Comparison of ENCODE assay signal across 15 cellular contexts in genomic region chr22:45204241-45204640, GRCh38. TPM values are rescaled to one million over a fixed set of nuclear protein-coding genes. Genes with fewer than 3 reads are reported as not detected.
DNase-seq lines count a peak whose midpoint lies in the region; ATAC-seq and TF ChIP-seq lines count a peak whose summit lies in the region.
"Had no signal": no experiment of that assay in that cellular context is flagged by ENCODE, and none has a peak within 500 bp of the region (broad histone marks: within the 10 kb centered on the region; RNA-seq: fewer than 3 reads in every experiment).

No MANE protein-coding gene starts in this region.

- H3K9ac ChIP-seq in mesenchymal stem cell (ENCODE audit: low read length) = no peak overlapping the region
- H3K9ac ChIP-seq: BLaER1 had no signal

- H3K36me3 ChIP-seq in mesenchymal stem cell (ENCODE audit: control insufficient read depth in 1 of 2, insufficient read depth in 2 of 2, low read depth in 1 of 2, low read length in 2 of 2) = peaks cover 58% of the 10 kb centered on the region in 2 experiments
- H3K36me3 ChIP-seq in sigmoid colon = peaks cover 0 to 63% (median 43%) of the 10 kb centered on the region in 4 donors

- H3K14ac ChIP-seq in mesenchymal stem cell (ENCODE audit: low read length in 2 of 2) = no peak overlapping the region

- no peak overlapping the region for H2BK5ac ChIP-seq in mesenchymal stem cell (ENCODE audit: low read depth, low read length, poor library complexity, severe bottlenecking)

- peaks cover 11% of the 10 kb centered on the region for H3K79me1 ChIP-seq in mesenchymal stem cell (replicated peaks; ENCODE audit: low read length, poor library complexity, severe bottlenecking)

- H3K4me1 ChIP-seq in mesenchymal stem cell (ENCODE audit: control insufficient read depth, insufficient read depth, low read depth, low read length) = peaks cover 41% of the 10 kb centered on the region
- H3K4me1 ChIP-seq in sigmoid colon = peaks cover 0 to 29% (median 21%) of the 10 kb centered on the region in 4 donors

- no peak overlapping the region for H2AFZ ChIP-seq in mesenchymal stem cell (ENCODE audit: low read depth, low read length)

- H3K4me2 ChIP-seq in mesenchymal stem cell (ENCODE audit: low read length, poor library complexity, severe bottlenecking) = no peak overlapping the region

- peak; percentile 33 for DNase-seq in activated effector memory CD4-positive, alpha-beta T cell treated with anti-CD3 and anti-CD28 coated beads, Interleukin-2, amount 50 U/mL, for 16 hours
- DNase-seq in activated effector memory CD4-positive, alpha-beta T cell treated with Interleukin-2 at 50 U/mL for 16 hours = no peak
- no peak for DNase-seq in caudate nucleus (lab: John Stamatoyannopoulos, UW)
- no peak for DNase-seq in mesenchymal stem cell
- peak; percentile 50 for DNase-seq in sigmoid colon
- DNase-seq in NCI-H1105 (lab: John Stamatoyannopoulos, UW) = no peak
- no peak for DNase-seq in occipital lobe (lab: John Stamatoyannopoulos, UW)
- DNase-seq: AML-193; Caco-2; CD8-positive, alpha-beta memory T cell; DMS53 had no signal

- no peak overlapping the region for H4K8ac ChIP-seq in mesenchymal stem cell (ENCODE audit: low read length)

- no peak for TF ChIP-seq EP300 in sigmoid colon (IDR thresholded peaks at IDR 0.05)

- TF ChIP-seq POLR2A in sigmoid colon (IDR thresholded peaks at IDR 0.05) = no peak

- H3K18ac ChIP-seq in mesenchymal stem cell (ENCODE audit: low read depth in 1 of 2, low read length in 2 of 2) = no peak overlapping the region

- H3K4me3 ChIP-seq in mesenchymal stem cell (ENCODE audit: insufficient read depth in 1 of 2, low read depth in 1 of 2, low read length in 2 of 2) (no peak overlapping the region), sigmoid colon (no peak overlapping the region)
- H3K4me3 ChIP-seq: BLaER1 had no signal

- H2BK12ac ChIP-seq in mesenchymal stem cell (ENCODE audit: low read length in 2 of 2) = peak overlapping the region in 1 of 2 experiments; percentile 0

- no peak overlapping the region for H2BK120ac ChIP-seq in mesenchymal stem cell (ENCODE audit: low read depth, low read length)

- no peaks in the 10 kb centered on the region for H3K27me3 ChIP-seq in mesenchymal stem cell (ENCODE audit: control insufficient read depth in 1 of 2, insufficient read depth in 1 of 2, low read length in 2 of 2)
- no peaks in the 10 kb centered on the region for H3K27me3 ChIP-seq in sigmoid colon
- H3K27me3 ChIP-seq: BLaER1 had no signal

- H3K27ac ChIP-seq in caudate nucleus (ENCODE audit: low read depth, low read length) (peak overlapping the region; percentile 16), mesenchymal stem cell (ENCODE audit: low read length, poor library complexity, severe bottlenecking) (no peak overlapping the region), sigmoid colon (no peak overlapping the region)
- H3K27ac ChIP-seq: 22Rv1, BLaER1 had no signal

- H2BK15ac ChIP-seq in mesenchymal stem cell (ENCODE audit: low read depth, poor library complexity, severe bottlenecking) = no peak overlapping the region

- TF ChIP-seq CTCF in sigmoid colon (IDR thresholded peaks at IDR 0.05) = no peak

- peak overlapping the region; percentile 0 for H4K91ac ChIP-seq in mesenchymal stem cell (ENCODE audit: low read length)

- no peaks in the 10 kb centered on the region for H3K9me3 ChIP-seq in mesenchymal stem cell (ENCODE audit: control insufficient read depth, low read length)
- H3K9me3 ChIP-seq in sigmoid colon = no peaks in the 10 kb centered on the region
- H3K9me3 ChIP-seq: BLaER1, Caco-2 had no signal

- no peak overlapping the region for H2AK5ac ChIP-seq in mesenchymal stem cell (ENCODE audit: low read length, severe bottlenecking)

- ATAC-seq in HG03196 (IDR thresholded peaks at IDR 0.05; ENCODE audit: unreplicated experiment) = no peak
- ATAC-seq: HCT116 had no signal

- intact Hi-C loops in sigmoid colon (cut with DNase I) = no loop called here

- no peak overlapping the region for H3K4ac ChIP-seq in mesenchymal stem cell (ENCODE audit: low read depth in 1 of 2, low read length in 2 of 2)

- 86% methylated on average over 13 of the region's 13 CpGs for WGBS in mesenchymal stem cell
- 92 to 93% methylated on average over 13 of the region's 13 CpGs for WGBS in sigmoid colon, 2 donors

- no peak overlapping the region for H3K23ac ChIP-seq in mesenchymal stem cell (ENCODE audit: low read length in 2 of 2)

RNA-seq across cellular contexts. Expression of gene KIAA0930, which starts 36.5 kb away (rescaled TPM):
- 99.4 TPM for polyA plus RNA-seq in mesenchymal stem cell (2013, experiment 1 of 2)
- 104 TPM for polyA plus RNA-seq in mesenchymal stem cell (2013, experiment 2 of 2)
- total RNA-seq in sigmoid colon = 10 to 100 TPM; 25.7 to 56.5 (median 30.7) TPM
- 10 to 100 TPM; 14.4 to 34.1 (median 26.4) TPM for polyA plus RNA-seq in sigmoid colon
- total RNA-seq in occipital lobe = 61.0 TPM

RNA-seq across cellular contexts. Expression of gene NUP50, which starts 40.5 kb away (rescaled TPM):
- polyA plus RNA-seq in mesenchymal stem cell (2013, experiment 1 of 2) = 31.3 TPM
- polyA plus RNA-seq in mesenchymal stem cell (2013, experiment 2 of 2) = 31.6 TPM
- 10 to 100 TPM; 23.2 to 28.5 (median 26.8) TPM for total RNA-seq in sigmoid colon
- polyA plus RNA-seq in sigmoid colon = 10 to 100 TPM; 10.8 to 27.8 (median 22.2) TPM
- 65.4 TPM for total RNA-seq in occipital lobe

Comparison
In these comparisons a context has a peak if more than half of its experiments do, and no peak if none do; other contexts are left out.
1. DNase-seq: peak in activated effector memory CD4-positive, alpha-beta T cell treated with anti-CD3 and anti-CD28 coated beads, Interleukin-2, amount 50 U/mL, for 16 hours (single experiment) and sigmoid colon (single experiment); none in activated effector memory CD4-positive, alpha-beta T cell treated with Interleukin-2 at 50 U/mL for 16 hours (single experiment), caudate nucleus (0 of 61), mesenchymal stem cell (single experiment), NCI-H1105 (single experiment) and occipital lobe (single experiment).